1 cellular context compared by ENCODE assay signal in genomic region chr19:1675633-1676350, GRCh38.
TF ChIP-seq lines count a peak whose summit lies in the region.

No MANE protein-coding gene starts in this region.

TF ChIP-seq in K562, 482 proteins besides CTCF, POLR2A, EP300 and RAD21 (continued from another document and continues in another):
- TF ChIP-seq CUX1 (CRISPR knock-in tag; IDR thresholded peaks at IDR 0.05) = no peak
- no peak for TF ChIP-seq HMBOX1 (IDR thresholded peaks at IDR 0.05)
- TF ChIP-seq NEUROD1 (IDR thresholded peaks at IDR 0.05; ENCODE audit: borderline replicate concordance, low read depth, low read length, partially characterized antibody) = peak; percentile 46
- no peak for TF ChIP-seq NCOA6 (IDR thresholded peaks at IDR 0.05)
- no peak for TF ChIP-seq ZNF785 (CRISPR knock-in tag; IDR thresholded peaks at IDR 0.05)
- no peak for TF ChIP-seq JUN (IDR thresholded peaks at IDR 0.05; ENCODE audit: borderline replicate concordance, low read depth, low read length)
- TF ChIP-seq JUN (CRISPR knock-in tag; IDR thresholded peaks at IDR 0.05; ENCODE audit: borderline replicate concordance) = no peak
- TF ChIP-seq RBFOX2 (IDR thresholded peaks at IDR 0.05; ENCODE audit: low read depth, low read length) = 0 out of 2 replicates have a peak, but pooled peaks have one; percentile 33
- peak; percentile 56; the same call in 1 of the 2 replicates for TF ChIP-seq DPF2 (IDR thresholded peaks at IDR 0.05)
- TF ChIP-seq KLF16 (IDR thresholded peaks at IDR 0.05) = no peak
- no peak for TF ChIP-seq NFE2L1 (tag; IDR thresholded peaks at IDR 0.05; ENCODE audit: borderline replicate concordance, low read depth)
- no peak for TF ChIP-seq TCF7L2 (IDR thresholded peaks at IDR 0.05; ENCODE audit: low read depth, low read length)
- TF ChIP-seq ESRRA (IDR thresholded peaks at IDR 0.05; ENCODE audit: borderline replicate concordance, low read depth) = peak; percentile 46; the same call in 1 of the 2 replicates
- TF ChIP-seq ZBTB43 (CRISPR knock-in tag; IDR thresholded peaks at IDR 0.05) = no peak
- TF ChIP-seq ZBTB7A (IDR thresholded peaks at IDR 0.05; ENCODE audit: borderline replicate concordance, control insufficient read depth, low read depth, low read length) = peak; percentile 74
- TF ChIP-seq CAMTA2 (CRISPR knock-in tag; conservative IDR thresholded peaks at IDR 0.05) = no peak
- peak; percentile 33 for TF ChIP-seq RBBP5 (IDR thresholded peaks at IDR 0.05; ENCODE audit: borderline replicate concordance, insufficient read depth, low read length, poor library complexity, severe bottlenecking)
- no peak for TF ChIP-seq TAF7 (tag; IDR thresholded peaks at IDR 0.05)
- TF ChIP-seq NFXL1 (CRISPR knock-in tag; IDR thresholded peaks at IDR 0.05) = no peak
- no peak for TF ChIP-seq BRF2 (IDR thresholded peaks at IDR 0.05; ENCODE audit: borderline replicate concordance, insufficient read depth, insufficient read length)
- peak; percentile 74 for TF ChIP-seq ZBTB2 (IDR thresholded peaks at IDR 0.05)
- no peak for TF ChIP-seq BRD9 (IDR thresholded peaks at IDR 0.05; ENCODE audit: low read depth, partially characterized antibody)
- TF ChIP-seq GTF2F1 (IDR thresholded peaks at IDR 0.05; ENCODE audit: low read depth, low read length) = no peak
- no peak for TF ChIP-seq ARID3B (CRISPR knock-in tag; IDR thresholded peaks at IDR 0.05; ENCODE audit: borderline replicate concordance)
- TF ChIP-seq TAF15 (IDR thresholded peaks at IDR 0.05; ENCODE audit: low read depth, low read length) = no peak
- TF ChIP-seq CC2D1A (IDR thresholded peaks at IDR 0.05) = no peak
- no peak for TF ChIP-seq XRCC3 (IDR thresholded peaks at IDR 0.05)
- no peak for TF ChIP-seq POLR2B (IDR thresholded peaks at IDR 0.05; ENCODE audit: low read depth, partially characterized antibody)
- TF ChIP-seq RAD51 (IDR thresholded peaks at IDR 0.05; ENCODE audit: borderline replicate concordance, low read depth) = no peak
- TF ChIP-seq ZBTB12 (CRISPR knock-in tag; IDR thresholded peaks at IDR 0.05) = no peak
- no peak for TF ChIP-seq TGIF2 (CRISPR knock-in tag; IDR thresholded peaks at IDR 0.05)
- peak; percentile 41 to 65; a peak in 2 of 4 replicates for TF ChIP-seq MAZ (CRISPR knock-in tag; conservative IDR thresholded peaks at IDR 0.05 in 1 of 2, IDR thresholded peaks at IDR 0.05 in 1 of 2)
- TF ChIP-seq ZFP91 (CRISPR knock-in tag; IDR thresholded peaks at IDR 0.05) = peak; percentile 96
- no peak for TF ChIP-seq MTA1 (IDR thresholded peaks at IDR 0.05; ENCODE audit: borderline replicate concordance)
- no peak for TF ChIP-seq ZNF57 (CRISPR knock-in tag; IDR thresholded peaks at IDR 0.05)
- TF ChIP-seq ZFP30 (CRISPR knock-in tag; IDR thresholded peaks at IDR 0.05; ENCODE audit: borderline replicate concordance) = no peak
- TF ChIP-seq FUS (optimal IDR thresholded peaks at IDR 0.05; ENCODE audit: low read depth, low read length) = no peak
- TF ChIP-seq BACH1 (tag; IDR thresholded peaks at IDR 0.05) = no peak
- TF ChIP-seq TEAD1 (CRISPR knock-in tag; IDR thresholded peaks at IDR 0.05) = peak in 1 of 2 experiments; percentile 63; a peak in 1 of 4 replicates
- TF ChIP-seq ID3 (CRISPR knock-in tag; IDR thresholded peaks at IDR 0.05) = no peak
- TF ChIP-seq ID3 (tag; IDR thresholded peaks at IDR 0.05) = no peak
- no peak for TF ChIP-seq PRDM10 (IDR thresholded peaks at IDR 0.05; ENCODE audit: partially characterized antibody)
- no peak for TF ChIP-seq SMARCC2 (IDR thresholded peaks at IDR 0.05; ENCODE audit: low read depth)
- TF ChIP-seq SIX5 (IDR thresholded peaks at IDR 0.05; ENCODE audit: borderline replicate concordance in 1 of 2, insufficient read depth in 1 of 2, low read depth in 1 of 2, low read length in 2 of 2) = no peak
- TF ChIP-seq ELF4 (CRISPR knock-in tag; IDR thresholded peaks at IDR 0.05) = no peak
- TF ChIP-seq HMG20A (CRISPR knock-in tag; conservative IDR thresholded peaks at IDR 0.05) = no peak
- TF ChIP-seq HMGN3 (IDR thresholded peaks at IDR 0.05; ENCODE audit: borderline replicate concordance, extremely low read depth, insufficient read length, low read depth, low read length) = peak; percentile 63
- no peak for TF ChIP-seq EZH2 (IDR thresholded peaks at IDR 0.05; ENCODE audit: borderline replicate concordance, low read depth, low read length)
